Comparison of ENCODE assay signal across 16 cellular contexts in the genomic region with DNA sequence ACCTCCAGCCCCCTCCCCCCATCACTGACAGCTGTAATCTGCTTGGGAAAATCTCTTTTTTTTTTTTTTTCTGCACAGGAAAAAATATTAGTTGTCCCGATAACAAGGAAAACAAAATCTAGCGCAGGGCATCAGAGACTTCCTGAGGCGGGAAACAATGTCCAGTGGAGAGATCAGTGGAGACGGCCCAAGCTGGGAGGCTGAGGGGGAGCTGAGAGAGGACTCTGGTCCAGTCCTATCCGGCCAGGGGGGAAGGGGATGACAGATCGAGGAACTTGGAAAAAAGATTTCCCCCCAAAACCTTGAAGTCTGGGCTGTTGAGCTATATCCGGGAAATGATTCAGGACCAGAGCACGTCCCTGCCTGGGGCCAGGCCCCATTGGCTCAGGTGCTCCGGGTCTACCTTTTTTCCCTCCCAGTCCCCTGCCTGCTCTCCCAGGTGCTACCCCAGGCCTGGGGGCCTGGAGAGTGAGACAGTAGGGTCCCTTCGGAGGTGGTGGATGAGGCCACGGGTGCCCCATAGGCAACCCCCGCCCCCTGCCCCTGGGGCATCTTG. TPM values are rescaled to one million over a fixed set of nuclear protein-coding genes. Genes with fewer than 3 reads are reported as not detected.
"Had no signal": no experiment of that assay in that cellular context is flagged by ENCODE, and none has a peak within 500 bp of the region (broad histone marks: within the 10 kb centered on the region; RNA-seq: fewer than 3 reads in every experiment).

No MANE protein-coding gene starts in this region.

- H3K36me3 ChIP-seq: adrenal gland, pancreas, tibial nerve had no signal

- H3K4me3 Mint-ChIP-seq: neural crest cell had no signal

- DNase-seq: activated CD4-positive, alpha-beta T cell treated with anti-CD3 and anti-CD28 coated beads, Interleukin-2, amount 50 U/mL, for 4 hours; activated naive CD4-positive, alpha-beta T cell treated with anti-CD3 and anti-CD28 coated beads, Interleukin-2, amount 50 U/mL, for 16 hours; activated T-cell treated with anti-CD3 and anti-CD28 coated beads, Interleukin-2, amount 50 U/mL, for 1 hour; adrenal gland; central memory CD4-positive, alpha-beta T cell; effector CD8-positive, alpha-beta T cell; left colon had no signal

- H3K27ac ChIP-seq: coronary artery, epithelial cell of prostate, pancreas, tibial nerve had no signal

- H3K4me1 ChIP-seq: pancreas had no signal

- H3K27me3 ChIP-seq: adrenal gland, pancreas, tibial nerve had no signal

- H3K4me3 ChIP-seq: adrenal gland, coronary artery, pancreas, skin epidermis, tibial nerve had no signal

- H3K9me3 Mint-ChIP-seq: neural crest cell had no signal

- H3K9me3 ChIP-seq: adrenal gland, pancreas, tibial nerve had no signal

RNA-seq across cellular contexts. Expression of a gene that starts 14.0 kb away (rescaled TPM):
- total RNA-seq: T-helper 2 cell treated with Interferon-gamma antibody and Interleukin-4, amounts not matched to agents 100 ng/mL and 5 ng/mL, for 36 hours had no signal

RNA-seq across cellular contexts. Expression of a gene that starts 41.1 kb away (rescaled TPM):
- total RNA-seq: mesenteric fat pad, subcutaneous adipose tissue had no signal
